1 cellular context compared by ENCODE assay signal in genomic region chr1:45686081-45687013, GRCh38.
TF ChIP-seq lines count a peak whose summit lies in the region.

TSS of gene GPBP1L1 (minus strand) at chr1:45686533. CDS start at chr1:45659087, 27,446 bp downstream.

TF ChIP-seq in HEK293, 187 proteins besides CTCF, POLR2A, EP300 and RAD21 (continued from another document and continues in another):
- TF ChIP-seq ZNF391 (tag by site-specific recombination; IDR thresholded peaks at IDR 0.05; ENCODE audit: borderline replicate concordance, low read depth) (peak; percentile 70; the same call in 1 of the 2 replicates), ZNF791 (tag by site-specific recombination; IDR thresholded peaks at IDR 0.05) (no peak), ZNF211 (tag by site-specific recombination; IDR thresholded peaks at IDR 0.05; ENCODE audit: low read depth) (no peak), ZBTB44 (tag by site-specific recombination; IDR thresholded peaks at IDR 0.05) (no peak), ZNF302 (tag by site-specific recombination; IDR thresholded peaks at IDR 0.05; ENCODE audit: low read depth) (no peak), ZNF830 (tag by site-specific recombination; IDR thresholded peaks at IDR 0.05; ENCODE audit: low read depth) (no peak), MEIS1 (CRISPR knock-in tag; IDR thresholded peaks at IDR 0.05; ENCODE audit: borderline replicate concordance) (no peak), ZNF146 (tag by site-specific recombination; IDR thresholded peaks at IDR 0.05) (no peak), ZNF48 (tag by site-specific recombination; IDR thresholded peaks at IDR 0.05) (no peak), ZNF148 (tag by site-specific recombination; IDR thresholded peaks at IDR 0.05; ENCODE audit: borderline replicate concordance) (no peak), SCRT2 (tag by site-specific recombination; IDR thresholded peaks at IDR 0.05) (peak; percentile 98), ZNF580 (tag by site-specific recombination; IDR thresholded peaks at IDR 0.05) (no peak), ZNF626 (tag by site-specific recombination; IDR thresholded peaks at IDR 0.05) (no peak), ZNF76 (tag by site-specific recombination; IDR thresholded peaks at IDR 0.05; ENCODE audit: borderline replicate concordance, low read depth) (peak; percentile 43; the same call in 1 of the 2 replicates), ZNF280C (tag by site-specific recombination; IDR thresholded peaks at IDR 0.05) (no peak), ZNF223 (tag by site-specific recombination; IDR thresholded peaks at IDR 0.05) (no peak), GLIS1 (tag by site-specific recombination; IDR thresholded peaks at IDR 0.05) (peak; percentile 31; the same call in 1 of the 2 replicates), KLF7 (tag by site-specific recombination; IDR thresholded peaks at IDR 0.05; ENCODE audit: borderline replicate concordance) (0 out of 2 replicates have a peak, but pooled peaks have one; percentile 72), ZNF544 (tag by site-specific recombination; IDR thresholded peaks at IDR 0.05) (no peak), ZNF274 (IDR thresholded peaks at IDR 0.05; ENCODE audit: low read length) (no peak), ZNF274 (tag by site-specific recombination; IDR thresholded peaks at IDR 0.05; ENCODE audit: borderline replicate concordance) (no peak), ZNF548 (tag by site-specific recombination; IDR thresholded peaks at IDR 0.05) (no peak), ZBTB48 (tag by site-specific recombination; IDR thresholded peaks at IDR 0.05) (peak; percentile 50; the same call in 1 of the 2 replicates), ZNF560 (tag by site-specific recombination; IDR thresholded peaks at IDR 0.05; ENCODE audit: borderline replicate concordance) (no peak), ZNF639 (tag by site-specific recombination; IDR thresholded peaks at IDR 0.05) (no peak), ZNF707 (tag by site-specific recombination; IDR thresholded peaks at IDR 0.05) (no peak), ZNF26 (tag by site-specific recombination; IDR thresholded peaks at IDR 0.05) (no peak), ZNF654 (tag by site-specific recombination; IDR thresholded peaks at IDR 0.05; ENCODE audit: low read depth) (no peak), KLF16 (tag by site-specific recombination; IDR thresholded peaks at IDR 0.05) (peak; percentile 45; the same call in 1 of the 2 replicates), FEZF1 (tag by site-specific recombination; IDR thresholded peaks at IDR 0.05) (no peak), EGR2 (tag by site-specific recombination; IDR thresholded peaks at IDR 0.05; ENCODE audit: low read depth) (peak; percentile 63), ZXDB (tag by site-specific recombination; IDR thresholded peaks at IDR 0.05) (peak; percentile 54), RBAK (tag by site-specific recombination; IDR thresholded peaks at IDR 0.05) (no peak), HIC1 (tag by site-specific recombination; IDR thresholded peaks at IDR 0.05) (peak; percentile 97), ZNF600 (tag by site-specific recombination; IDR thresholded peaks at IDR 0.05) (peak; percentile 97), ZNF677 (tag by site-specific recombination; IDR thresholded peaks at IDR 0.05) (no peak), ZNF37A (tag by site-specific recombination; IDR thresholded peaks at IDR 0.05) (no peak), HOXD13 (CRISPR knock-in tag; IDR thresholded peaks at IDR 0.05; ENCODE audit: borderline replicate concordance) (no peak), ZNF610 (tag by site-specific recombination; IDR thresholded peaks at IDR 0.05; ENCODE audit: borderline replicate concordance) (peak; percentile 67; the same call in 1 of the 2 replicates), ZNF518A (tag by site-specific recombination; conservative IDR thresholded peaks at IDR 0.05; ENCODE audit: low read depth) (no peak), ZNF549 (tag by site-specific recombination; IDR thresholded peaks at IDR 0.05) (no peak), ZEB2 (tag by site-specific recombination; IDR thresholded peaks at IDR 0.05) (peak; percentile 81), KLF17 (tag by site-specific recombination; IDR thresholded peaks at IDR 0.05) (peak; percentile 61), ZSCAN30 (tag by site-specific recombination; IDR thresholded peaks at IDR 0.05) (peak; percentile 22; the same call in 1 of the 2 replicates), ZNF423 (tag by site-specific recombination; IDR thresholded peaks at IDR 0.05) (no peak), SETDB1 (IDR thresholded peaks at IDR 0.05; ENCODE audit: insufficient read length, low read length) (no peak), ZNF621 (tag by site-specific recombination; IDR thresholded peaks at IDR 0.05) (no peak), ZNF138 (tag by site-specific recombination; IDR thresholded peaks at IDR 0.05; ENCODE audit: borderline replicate concordance) (no peak), SP3 (tag by site-specific recombination; IDR thresholded peaks at IDR 0.05) (peak; percentile 80)
